ENCODE assay signal across 2 cellular contexts in genomic region chr2:203446780-203447179, GRCh38.
TF ChIP-seq lines count a peak whose summit lies in the region.

No MANE protein-coding gene starts in this region.

TF ChIP-seq in HepG2, 621 proteins besides CTCF, POLR2A, EP300 and RAD21:
- TF ChIP-seq DMAP1 (CRISPR knock-in tag; IDR thresholded peaks at IDR 0.05) (no peak), ZNF792 (CRISPR knock-in tag; IDR thresholded peaks at IDR 0.05) (no peak), NCOA1 (CRISPR knock-in tag; IDR thresholded peaks at IDR 0.05) (no peak), ZNF121 (CRISPR knock-in tag; IDR thresholded peaks at IDR 0.05) (peak; percentile 87), ZNF501 (CRISPR knock-in tag; IDR thresholded peaks at IDR 0.05) (no peak), ZNF770 (CRISPR knock-in tag; IDR thresholded peaks at IDR 0.05) (peak; percentile 52), TRIM22 (IDR thresholded peaks at IDR 0.05) (no peak)

TF ChIP-seq in K562, 482 proteins besides CTCF, POLR2A, EP300 and RAD21:
- peak; percentile 22 for TF ChIP-seq RBM25 (IDR thresholded peaks at IDR 0.05; ENCODE audit: low read depth, low read length, severe bottlenecking)
- peak; percentile 82 for TF ChIP-seq ZNF121 (CRISPR knock-in tag; conservative IDR thresholded peaks at IDR 0.05)
- no peak for TF ChIP-seq CREB1 (IDR thresholded peaks at IDR 0.05)
- TF ChIP-seq CREB1 (CRISPR knock-in tag; IDR thresholded peaks at IDR 0.05), result no peak
